Comparison of ENCODE assay signal across 8 cellular contexts in the genomic region with DNA sequence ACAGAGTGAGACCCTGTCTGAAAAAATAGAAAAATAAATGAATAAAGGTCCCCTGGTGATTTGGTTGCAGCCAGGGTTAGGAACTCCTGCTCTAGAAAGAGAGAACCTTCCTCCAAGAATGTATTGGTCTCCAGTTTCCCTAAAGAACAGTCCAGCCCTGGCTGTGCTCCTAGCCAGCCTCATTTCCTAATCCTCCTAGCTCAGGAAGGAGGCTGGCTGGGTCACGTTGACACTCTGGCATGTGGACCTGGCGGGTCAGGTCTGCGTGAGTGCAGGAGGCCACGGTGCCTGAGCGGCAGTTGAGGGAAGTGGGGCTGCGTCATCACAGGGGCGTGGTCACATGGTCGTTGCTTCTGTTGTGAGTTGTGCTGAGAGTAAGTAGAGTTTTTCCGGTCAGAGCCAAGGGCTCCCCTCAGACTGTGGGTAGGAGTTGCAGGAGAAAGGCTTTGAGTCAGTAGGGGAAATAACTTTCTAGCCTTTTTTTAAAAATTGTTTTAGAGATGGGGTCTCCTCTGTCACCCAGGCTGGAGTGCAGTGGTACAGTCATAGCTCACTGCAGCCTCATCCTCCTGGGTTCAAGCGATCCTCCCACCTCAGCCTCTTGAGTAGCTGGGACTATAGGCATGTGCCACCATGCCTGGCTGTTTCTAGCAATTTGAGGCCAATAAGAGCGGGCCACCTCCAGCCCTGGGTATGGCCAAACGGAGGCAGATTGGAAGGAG.
DNase-seq lines count a peak whose midpoint lies in the region; ATAC-seq and TF ChIP-seq lines count a peak whose summit lies in the region.

No MANE protein-coding gene starts in this region.

- peaks cover 59% of the 10 kb centered on the region for H3K4me1 Mint-ChIP-seq in activated naive CD4-positive, alpha-beta T cell treated with anti-CD3 and anti-CD28 coated beads, Interleukin-2, amount 50 U/mL, for 24 hours

- no peaks in the 10 kb centered on the region for H3K36me3 ChIP-seq in heart left ventricle
- no peaks in the 10 kb centered on the region for H3K36me3 ChIP-seq in spleen

- H3K27me3 ChIP-seq in heart left ventricle = no peaks in the 10 kb centered on the region
- H3K27me3 ChIP-seq in spleen (replicated peaks in 1 of 7) = peaks cover 0 to 19% (median 0%) of the 10 kb centered on the region in 7 donors

- H3K4me3 ChIP-seq in GM12865 (ENCODE audit: low read depth, low read length) (no peak overlapping the region), heart left ventricle (no peak overlapping the region), spleen (no peak overlapping the region)

- H3K27ac ChIP-seq in heart left ventricle = peak overlapping the region in 8 of 12 donors; percentile 20 to 71 (median 46)
- H3K27ac ChIP-seq in spleen = peak overlapping the region; percentile 5 to 74 (median 57)

- no peaks in the 10 kb centered on the region for H3K9me3 Mint-ChIP-seq in activated naive CD4-positive, alpha-beta T cell treated with anti-CD3 and anti-CD28 coated beads, Interleukin-2, amount 50 U/mL, for 24 hours

- TF ChIP-seq CTCF in GM12865 (IDR thresholded peaks at IDR 0.05; ENCODE audit: insufficient read depth, low read depth, low read length, missing control alignments) (no peak), heart left ventricle (IDR thresholded peaks at IDR 0.05) (no peak), spleen (IDR thresholded peaks at IDR 0.05 in 8 of 11, conservative IDR thresholded peaks at IDR 0.05 in 3 of 11) (no peak)

- DNase-seq in GM12865 (ENCODE audit: low read depth) = peak; percentile 68
- peak; percentile 57 for DNase-seq in SK-N-DZ (ENCODE audit: low spot score)
- DNase-seq in heart left ventricle = peak; percentile 79 to 91 (median 86)
- DNase-seq in spleen = peak; percentile 96
- DNase-seq in putamen (ENCODE audit: low spot score) = no peak

- ATAC-seq in HG03064 (IDR thresholded peaks at IDR 0.05; ENCODE audit: low read depth, unreplicated experiment) (peak; percentile 50), heart left ventricle (peak; percentile 47 to 85 (median 60)), HG02588 (IDR thresholded peaks at IDR 0.05; ENCODE audit: unreplicated experiment) (no peak)

- WGBS in heart left ventricle, 4 donors = 29 to 56% (median 50%) methylated on average over 12 of the region's 12 CpGs
- 20 to 31% (median 22%) methylated on average over 9 to 12 of the region's 12 CpGs for WGBS in spleen, 5 donors

- H3K4me1 ChIP-seq in heart left ventricle (peaks cover 7 to 78% (median 45%) of the 10 kb centered on the region in 12 donors), spleen (peaks cover 63 to 97% (median 82%) of the 10 kb centered on the region in 6 donors)

- H3K36me3 Mint-ChIP-seq in activated naive CD4-positive, alpha-beta T cell treated with anti-CD3 and anti-CD28 coated beads, Interleukin-2, amount 50 U/mL, for 24 hours = no peaks in the 10 kb centered on the region

- TF ChIP-seq POLR2A in heart left ventricle (IDR thresholded peaks at IDR 0.05) = no peak
- no peak for TF ChIP-seq POLR2A in spleen (IDR thresholded peaks at IDR 0.05)

- H3K4me3 Mint-ChIP-seq in activated naive CD4-positive, alpha-beta T cell treated with anti-CD3 and anti-CD28 coated beads, Interleukin-2, amount 50 U/mL, for 24 hours = peak overlapping the region; percentile 73

- no peaks in the 10 kb centered on the region for H3K27me3 Mint-ChIP-seq in activated naive CD4-positive, alpha-beta T cell treated with anti-CD3 and anti-CD28 coated beads, Interleukin-2, amount 50 U/mL, for 24 hours

- H3K9me3 ChIP-seq in heart left ventricle (no peaks in the 10 kb centered on the region), spleen (no peaks in the 10 kb centered on the region)

- peak overlapping the region; percentile 82 for H3K27ac Mint-ChIP-seq in activated naive CD4-positive, alpha-beta T cell treated with anti-CD3 and anti-CD28 coated beads, Interleukin-2, amount 50 U/mL, for 24 hours

- intact Hi-C loops in heart left ventricle (cut with DNase I) = loop anchor here in 3 of 10 donors (10.0 kb wide), 3 partner anchors 89 to 309 kb away; a partner anchor contains a TSS
- intact Hi-C loops in spleen (cut with DNase I; ENCODE audit: low total_unique reads) = no loop called here
